In the genomic region with DNA sequence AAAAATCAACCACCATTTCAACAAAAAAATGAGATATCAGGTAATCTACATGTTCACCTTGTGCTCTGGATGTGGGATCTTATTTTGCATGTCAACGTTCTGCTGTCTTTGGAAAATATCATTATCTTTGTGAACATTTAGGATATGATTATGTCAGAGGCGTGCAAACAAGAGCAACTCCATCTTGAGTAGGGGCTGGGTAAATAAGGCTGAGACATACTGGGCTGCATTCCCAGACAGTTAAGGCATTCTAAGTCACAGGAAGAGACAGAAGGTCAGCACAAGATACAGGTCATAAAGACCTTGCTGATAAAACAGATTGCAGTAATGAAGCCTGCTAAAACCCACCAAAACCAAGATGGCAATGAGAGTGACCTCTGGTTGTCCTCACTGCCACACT, we compare ENCODE assay signal across 27 cellular contexts.
"Had no signal": no experiment of that assay in that cellular context is flagged by ENCODE, and none has a peak within 500 bp of the region (broad histone marks: within the 10 kb centered on the region; RNA-seq: fewer than 3 reads in every experiment).

No MANE protein-coding gene starts in this region.

- H3K4me3 ChIP-seq: adrenal gland had no signal

- H3K27ac Mint-ChIP-seq: activated B cell treated with CpG ODN at 0.5 μM for 24 hours; activated CD4-positive, alpha-beta T cell treated with anti-CD3 and anti-CD28 coated beads, Interleukin-2, amount 10 ng/mL, durations not matched to agents 24 days and 14 days; activated naive CD4-positive, alpha-beta T cell treated with anti-CD3 and anti-CD28 coated beads, Interleukin-2, amount 10 ng/mL, durations not matched to agents 7 days and 5 days; activated naive CD8-positive, alpha-beta T cell treated with anti-CD3 and anti-CD28 coated beads, Interleukin-2, amount 10 ng/mL, durations not matched to agents 7 days and 5 days; activated T-cell treated with anti-CD3 and anti-CD28 coated beads, Interleukin-2, amount 50 U/mL, for 72 hours; activated T-helper 2 cell treated with anti-CD3 and anti-CD28 coated beads, Interferon-gamma antibody, Interleukin-2, Interleukin-4, amounts not matched to agents 10 μg/mL and 5 μg/mL and 100 μg/mL, durations not matched to agents 14 hours and 24 hours and 36 hours; brain; T-helper 1 cell treated with Interleukin-12 subunit alpha and Interleukin-12 subunit beta and Interleukin-4 antibody, amounts not matched to agents 30 μg/mL and 1 μg/mL, for 36 hours had no signal

- H3K9me3 Mint-ChIP-seq: activated B cell treated with CpG ODN at 0.5 μM for 24 hours; activated CD4-positive, alpha-beta T cell treated with anti-CD3 and anti-CD28 coated beads, Interleukin-2, amount 10 ng/mL, durations not matched to agents 24 days and 14 days had no signal

- H3K9ac ChIP-seq: KMS-11 had no signal

- H3K27ac ChIP-seq: adrenal gland, KMS-11 had no signal

- DNase-seq: activated B cell treated with CpG ODN at 0.5 μM for 24 hours; activated CD4-positive, alpha-beta T cell treated with anti-CD3 and anti-CD28 coated beads for 1 hour; activated CD4-positive, alpha-beta T cell treated with anti-CD3 and anti-CD28 coated beads, Interleukin-2, amount 10 ng/mL, durations not matched to agents 24 days and 14 days; activated CD4-positive, alpha-beta T cell treated with anti-CD3 and anti-CD28 coated beads, Interleukin-2, amount 50 U/mL, for 48 hours; activated gamma-delta T cell treated with Interleukin-2 at 50 U/mL for 16 hours; activated naive CD4-positive, alpha-beta T cell treated with anti-CD3 and anti-CD28 coated beads, Interleukin-2, amount 10 ng/mL, durations not matched to agents 7 days and 5 days; activated naive CD8-positive, alpha-beta T cell treated with anti-CD3 and anti-CD28 coated beads, Interleukin-2, amount 10 ng/mL, durations not matched to agents 7 days and 5 days; activated T-cell treated with anti-CD3 and anti-CD28 coated beads for 4 hours; activated T-cell treated with anti-CD3 and anti-CD28 coated beads, Interleukin-2, amount 50 U/mL, for 72 hours; adrenal gland; anterior cingulate cortex; cerebellar nuclear complex; MM.1S; NCI-H1105; NCI-H1436; NCI-H1694 treated with DMSO at 0.1 percent for 48 hours; NCI-H2029 treated with DMSO at 0.1 percent for 48 hours; NCI-H345; NCI-H510A; NCI-H526 treated with DMSO at 0.1 percent for 48 hours; NCI-H82; T-helper 9 cell had no signal

- H3K27me3 ChIP-seq: adrenal gland had no signal

- FAIRE-seq: colon had no signal

- H3K27me3 Mint-ChIP-seq: activated B cell treated with CpG ODN at 0.5 μM for 24 hours; activated naive CD8-positive, alpha-beta T cell treated with anti-CD3 and anti-CD28 coated beads, Interleukin-2, amount 10 ng/mL, durations not matched to agents 7 days and 5 days had no signal

- H3K4me3 Mint-ChIP-seq: activated B cell treated with CpG ODN at 0.5 μM for 24 hours; activated CD4-positive, alpha-beta T cell treated with anti-CD3 and anti-CD28 coated beads, Interleukin-2, amount 10 ng/mL, durations not matched to agents 24 days and 14 days; activated naive CD4-positive, alpha-beta T cell treated with anti-CD3 and anti-CD28 coated beads, Interleukin-2, amount 10 ng/mL, durations not matched to agents 7 days and 5 days; activated naive CD8-positive, alpha-beta T cell treated with anti-CD3 and anti-CD28 coated beads, Interleukin-2, amount 10 ng/mL, durations not matched to agents 7 days and 5 days; activated T-cell treated with anti-CD3 and anti-CD28 coated beads, Interleukin-2, amount 50 U/mL, for 72 hours; brain; T-helper 1 cell treated with Interleukin-12 subunit alpha and Interleukin-12 subunit beta and Interleukin-4 antibody, amounts not matched to agents 30 μg/mL and 1 μg/mL, for 36 hours had no signal

- H3K36me3 Mint-ChIP-seq: activated naive CD4-positive, alpha-beta T cell treated with anti-CD3 and anti-CD28 coated beads, Interleukin-2, amount 10 ng/mL, durations not matched to agents 7 days and 5 days; brain had no signal

- ATAC-seq: activated T-cell treated with anti-CD3 and anti-CD28 coated beads, Interleukin-2, amount 50 U/mL, for 72 hours had no signal

- H3K4me2 ChIP-seq: KMS-11 had no signal

- H3K9me3 ChIP-seq: adrenal gland had no signal

- H3K36me3 ChIP-seq: adrenal gland had no signal
